ENCODE assay signal across 8 cellular contexts in the genomic region with DNA sequence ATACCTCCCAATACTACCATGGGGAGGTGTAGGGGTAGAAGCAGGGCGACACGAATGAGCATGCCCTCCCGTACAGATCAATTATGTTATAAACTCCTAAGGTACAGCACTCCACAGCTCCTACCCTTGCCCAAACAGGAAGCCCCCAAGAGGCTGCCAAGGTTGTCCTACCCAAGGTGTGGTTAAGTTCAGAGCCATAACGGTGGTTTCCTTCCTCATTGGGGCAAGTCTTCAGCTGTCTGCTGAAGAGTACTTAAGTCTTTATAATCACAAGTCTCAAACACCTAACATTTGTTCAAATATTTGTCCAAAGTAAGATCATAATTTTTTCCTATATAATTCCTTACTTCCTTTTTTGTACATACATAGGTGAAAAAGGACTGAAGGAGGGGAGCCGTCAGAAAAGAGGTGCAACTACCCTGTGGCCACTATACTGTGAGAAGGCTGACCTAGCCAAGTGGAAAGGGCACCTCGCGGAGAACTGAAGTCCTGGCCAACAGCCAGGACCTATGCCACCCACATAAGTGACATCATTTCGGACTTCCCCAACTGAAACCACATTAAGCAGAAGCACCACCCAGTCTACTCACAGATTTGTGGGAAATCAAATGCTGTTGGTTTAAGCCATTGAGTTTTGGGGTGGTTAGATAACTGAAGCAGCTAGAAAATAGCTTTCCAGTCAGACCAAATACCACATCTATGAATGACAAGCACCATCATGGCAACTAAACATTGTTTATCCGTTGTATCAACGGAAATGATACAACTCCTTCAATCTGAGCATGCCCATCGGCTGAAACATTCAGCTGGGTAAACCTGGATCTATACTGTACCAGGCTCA. TPM values are rescaled to one million over a fixed set of nuclear protein-coding genes. Genes with fewer than 3 reads are reported as not detected.
A peak's percentile ranks its signal among the peaks of the same experiment; 100 is the strongest.
DNase-seq lines count a peak whose midpoint lies in the region; ATAC-seq, FAIRE-seq and TF ChIP-seq lines count a peak whose summit lies in the region.

No MANE protein-coding gene starts in this region.

- POLR2A ChIA-PET in HEK293T (lab: Yijun Ruan, JAX) = no interaction called here

- CTCF ChIA-PET in HEK293T (lab: Yijun Ruan, JAX) = no interaction called here

- peaks cover 2 to 7% of the 10 kb centered on the region in 2 experiments for H3K36me3 ChIP-seq in keratinocyte (ENCODE audit: control insufficient read depth in 2 of 2, extremely low read depth in 1 of 2, insufficient read depth in 2 of 2, low read length in 2 of 2)

- no peak for TF ChIP-seq CTCF in keratinocyte (optimal IDR thresholded peaks at IDR 0.05 in 1 of 3, IDR thresholded peaks at IDR 0.05 in 1 of 3, conservative IDR thresholded peaks at IDR 0.05 in 1 of 3; ENCODE audit: extremely low read depth in 1 of 3, insufficient read depth in 2 of 3, low read length in 3 of 3)

- H3K27ac ChIP-seq in keratinocyte (ENCODE audit: control insufficient read depth, insufficient read depth, low read length) = peak overlapping the region; percentile 68

- DNase-seq in AML-193 (lab: John Stamatoyannopoulos, UW) (peak; percentile 80 to 85), OCI-M1 (lab: John Stamatoyannopoulos, UW) (peak; percentile 90), keratinocyte (ENCODE audit: low read depth, low spot score) (no peak), HEK293T (ENCODE audit: extremely low spot score) (no peak)
- DNase-seq in activated T-cell treated with anti-CD3 and anti-CD28 coated beads, Interleukin-2, amount 50 U/mL, for 1 hour = peak; percentile 74
- DNase-seq in stimulated activated effector memory CD8-positive, alpha-beta T cell treated with anti-CD3 and anti-CD28 coated beads, Interleukin-12 subunit alpha, Interleukin-12 subunit beta, amount 100 ng/mL, for 72 hours (ENCODE audit: low spot score in 2 of 2) = peak; percentile 53 to 88

- peaks cover 31% of the 10 kb centered on the region for H3K4me1 Mint-ChIP-seq in stimulated activated effector memory CD8-positive, alpha-beta T cell treated with anti-CD3 and anti-CD28 coated beads, Interleukin-12 subunit alpha, Interleukin-12 subunit beta, amount 100 ng/mL, for 72 hours

- H3K9ac ChIP-seq in keratinocyte (ENCODE audit: control insufficient read depth, extremely low read depth, insufficient read depth, low read length) = no peak overlapping the region

- no peak overlapping the region for H3K4me3 ChIP-seq in keratinocyte (ENCODE audit: control insufficient read depth in 2 of 3, extremely low read depth in 1 of 3, insufficient read depth in 2 of 3, low read depth in 1 of 3, low read length in 3 of 3)

- no peak for FAIRE-seq in keratinocyte (lab: Jason Lieb, UNC)

- no peaks in the 10 kb centered on the region for H3K27me3 ChIP-seq in keratinocyte (ENCODE audit: control insufficient read depth, extremely low read depth, insufficient read depth, low read length)

- H3K9me3 ChIP-seq in keratinocyte (ENCODE audit: control insufficient read depth, low read depth, low read length) = no peaks in the 10 kb centered on the region

- peak; percentile 24 for ATAC-seq in GM21619 (IDR thresholded peaks at IDR 0.05; ENCODE audit: unreplicated experiment)
- peak; percentile 93 for ATAC-seq in stimulated activated effector memory CD8-positive, alpha-beta T cell treated with anti-CD3 and anti-CD28 coated beads, Interleukin-12 subunit alpha, Interleukin-12 subunit beta, amount 100 ng/mL, for 72 hours
- no peak for ATAC-seq in GM21737 (IDR thresholded peaks at IDR 0.05; ENCODE audit: unreplicated experiment)

- H3K4me3 Mint-ChIP-seq in stimulated activated effector memory CD8-positive, alpha-beta T cell treated with anti-CD3 and anti-CD28 coated beads, Interleukin-12 subunit alpha, Interleukin-12 subunit beta, amount 100 ng/mL, for 72 hours = peak overlapping the region; percentile 72

- H3K79me2 ChIP-seq in keratinocyte (ENCODE audit: control insufficient read depth, insufficient read depth, low read length) = peaks cover 57% of the 10 kb centered on the region

- no peak overlapping the region for H2AFZ ChIP-seq in keratinocyte (ENCODE audit: control insufficient read depth, low read length)

- H3K4me1 ChIP-seq in keratinocyte (ENCODE audit: control insufficient read depth, extremely low read depth, insufficient read depth, low read length) = peaks cover 24% of the 10 kb centered on the region

- H3K27ac Mint-ChIP-seq in stimulated activated effector memory CD8-positive, alpha-beta T cell treated with anti-CD3 and anti-CD28 coated beads, Interleukin-12 subunit alpha, Interleukin-12 subunit beta, amount 100 ng/mL, for 72 hours = peak overlapping the region; percentile 95

- peak overlapping the region; percentile 45 for H3K4me2 ChIP-seq in keratinocyte (ENCODE audit: control insufficient read depth, extremely low read depth, insufficient read depth, low read depth, low read length)

- no peaks in the 10 kb centered on the region for H3K9me3 Mint-ChIP-seq in stimulated activated effector memory CD8-positive, alpha-beta T cell treated with anti-CD3 and anti-CD28 coated beads, Interleukin-12 subunit alpha, Interleukin-12 subunit beta, amount 100 ng/mL, for 72 hours

- H4K20me1 ChIP-seq in keratinocyte (ENCODE audit: control insufficient read depth, extremely low read depth, insufficient read depth, low read length) = no peaks in the 10 kb centered on the region

- peaks cover 19% of the 10 kb centered on the region for H3K36me3 Mint-ChIP-seq in stimulated activated effector memory CD8-positive, alpha-beta T cell treated with anti-CD3 and anti-CD28 coated beads, Interleukin-12 subunit alpha, Interleukin-12 subunit beta, amount 100 ng/mL, for 72 hours

- dilution Hi-C loops in keratinocyte (cut with MboI; ENCODE audit: extremely low pct_ligation_motif_present, low sequenced_read_pairs) = no loop called here

- no peaks in the 10 kb centered on the region for H3K9me1 ChIP-seq in keratinocyte (ENCODE audit: control insufficient read depth, extremely low read depth, insufficient read depth, low read length)

TF ChIP-seq in HEK293T, 16 proteins besides CTCF, POLR2A, EP300 and RAD21:
- TF ChIP-seq LEF1 (IDR thresholded peaks at IDR 0.05; ENCODE audit: borderline replicate concordance) (no peak), CTBP1 (IDR thresholded peaks at IDR 0.05; ENCODE audit: borderline replicate concordance) (no peak), SP1 (IDR thresholded peaks at IDR 0.05) (no peak), FOXM1 (IDR thresholded peaks at IDR 0.05; ENCODE audit: borderline replicate concordance) (no peak)

RNA-seq across cellular contexts. Expression of gene RAB22A, which starts 2.9 kb away (rescaled TPM):
- polyA plus RNA-seq in keratinocyte = 16.0 to 22.9 TPM (median 17.1 TPM) in 3 replicates
- 12.6 TPM for polyA plus RNA-seq in keratinocyte (2011; ENCODE audit: low read depth)
- 12.5 and 19.7 TPM in 2 replicates for polyA plus RNA-seq in keratinocyte (2011; cell fraction: cytosol; rRNA removed)
- polyA plus RNA-seq in keratinocyte (2011; cell fraction: nucleus; rRNA removed) = 17.4 and 18.9 TPM in 2 replicates
- 14.2 and 16.1 TPM in 2 replicates for polyA plus RNA-seq in keratinocyte (2012; ENCODE audit: low replicate concordance)
- 12.3 to 30.9 TPM (median 23.4 TPM) in 3 replicates for polyA minus RNA-seq in keratinocyte
- 18.4 TPM for polyA minus RNA-seq in keratinocyte (2011; cell fraction: cytosol; rRNA and poly(A)+ RNA removed)
- polyA minus RNA-seq in keratinocyte (2011; cell fraction: nucleus; rRNA and poly(A)+ RNA removed) = 14.5 and 28.5 TPM in 2 replicates

Comparison
In these comparisons a context has a peak if more than half of its experiments do, and no peak if none do; other contexts are left out.
1. DNase-seq: peak in AML-193 (2 of 2), OCI-M1 (single experiment), activated T-cell treated with anti-CD3 and anti-CD28 coated beads, Interleukin-2, amount 50 U/mL, for 1 hour (single experiment) and stimulated activated effector memory CD8-positive, alpha-beta T cell treated with anti-CD3 and anti-CD28 coated beads, Interleukin-12 subunit alpha, Interleukin-12 subunit beta, amount 100 ng/mL, for 72 hours (2 of 2); none in keratinocyte (single experiment) and HEK293T (single experiment).